Comparison of ENCODE assay signal across 8 cellular contexts in the genomic region with DNA sequence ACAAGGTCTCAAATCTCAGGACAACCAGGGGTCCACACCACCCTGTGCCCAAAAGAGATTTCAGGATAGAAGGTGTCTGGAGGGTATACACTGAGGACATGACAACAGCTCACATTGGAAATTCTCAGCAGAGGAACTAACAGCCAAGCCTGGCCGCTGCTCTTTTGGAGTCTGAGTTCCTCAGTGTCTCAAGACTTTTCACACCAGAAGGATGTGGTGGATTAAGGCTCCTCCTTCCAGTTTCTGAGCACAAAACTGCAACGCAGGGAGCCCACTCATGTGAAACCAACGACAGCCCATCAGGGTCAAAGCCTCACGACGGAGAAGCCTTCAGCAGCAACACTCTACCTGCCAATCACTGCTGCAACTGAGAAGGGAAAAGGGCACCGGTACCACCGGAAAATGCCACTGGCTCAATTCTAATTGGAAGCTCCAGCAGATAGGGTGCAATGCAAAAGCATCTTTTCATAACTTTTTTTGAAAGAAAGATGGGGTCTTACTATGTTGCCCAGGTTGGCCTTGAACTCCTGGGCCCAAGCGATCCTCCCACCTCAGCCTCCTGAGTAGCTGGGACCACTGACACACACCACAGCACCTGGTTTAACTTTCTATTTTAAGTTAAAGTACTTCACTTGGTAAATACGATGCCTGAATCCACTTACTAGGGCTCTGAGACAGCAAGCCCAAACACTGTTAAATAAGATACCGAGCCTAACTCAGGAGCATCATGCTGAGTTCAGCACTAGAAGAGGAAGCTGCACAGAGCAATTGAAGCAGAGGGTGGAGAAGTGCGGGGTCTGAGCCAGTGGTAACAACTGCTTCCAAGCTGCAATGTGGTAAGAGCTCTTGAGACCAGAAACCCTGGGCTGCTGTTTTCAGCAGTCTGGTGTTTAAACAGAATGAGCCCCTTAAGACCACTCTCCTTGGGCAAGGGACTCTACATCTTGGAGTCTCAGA. TPM values are rescaled to one million over a fixed set of nuclear protein-coding genes. Genes with fewer than 3 reads are reported as not detected.
DNase-seq lines count a peak whose midpoint lies in the region; ATAC-seq and TF ChIP-seq lines count a peak whose summit lies in the region.

No MANE protein-coding gene starts in this region.

- peak; percentile 75 to 82 for ATAC-seq in natural killer cell treated with Interleukin-12 subunit alpha and Interleukin-12 subunit beta and Interleukin-15 and Interleukin-18, amount 100 ng/mL, for 72 hours
- ATAC-seq in HG03045 (IDR thresholded peaks at IDR 0.05; ENCODE audit: unreplicated experiment), result no peak

- DNase-seq in CD14-positive monocyte (ENCODE audit: low spot score) (peak; percentile 65), GM20000 (ENCODE audit: low spot score) (peak; percentile 59), NCI-H187 (lab: John Stamatoyannopoulos, UW) (peak; percentile 37 to 68), ascending aorta (ENCODE audit: low spot score in 2 of 2) (peak in 1 of 2 donors; percentile 65), NCI-H2081 (lab: John Stamatoyannopoulos, UW) (no peak), DMS 273 treated with DMSO at 0.1 percent for 48 hours (lab: John Stamatoyannopoulos, UW) (no peak)
- peak; percentile 70 for DNase-seq in natural killer cell treated with Interleukin-12 subunit alpha and Interleukin-12 subunit beta and Interleukin-15 and Interleukin-18, amount 100 ng/mL, for 72 hours (ENCODE audit: low spot score)

- peaks cover 0 to 4% (median 0%) of the 10 kb centered on the region in 3 donors for H3K27me3 Mint-ChIP-seq in CD14-positive monocyte (ENCODE audit: low read depth in 3 of 3)
- H3K27me3 Mint-ChIP-seq in natural killer cell treated with Interleukin-12 subunit alpha and Interleukin-12 subunit beta and Interleukin-15 and Interleukin-18, amount 100 ng/mL, for 72 hours, result no peaks in the 10 kb centered on the region

- H3K27ac ChIP-seq in ascending aorta, result peak overlapping the region; percentile 12 to 24

- H3K4me1 ChIP-seq in ascending aorta, result peaks cover 19 to 59% of the 10 kb centered on the region in 2 donors

- no peaks in the 10 kb centered on the region for H3K9me3 Mint-ChIP-seq in CD14-positive monocyte
- H3K9me3 Mint-ChIP-seq in natural killer cell treated with Interleukin-12 subunit alpha and Interleukin-12 subunit beta and Interleukin-15 and Interleukin-18, amount 100 ng/mL, for 72 hours, result no peaks in the 10 kb centered on the region

- H3K36me3 ChIP-seq in ascending aorta, result no peaks in the 10 kb centered on the region

- TF ChIP-seq CTCF in CD14-positive monocyte (IDR thresholded peaks at IDR 0.05) (no peak), GM20000 (IDR thresholded peaks at IDR 0.05; ENCODE audit: extremely low read depth, missing control alignments) (no peak), ascending aorta (IDR thresholded peaks at IDR 0.05) (no peak)

- H3K4me1 Mint-ChIP-seq in CD14-positive monocyte, result peaks cover 80% of the 10 kb centered on the region
- H3K4me1 Mint-ChIP-seq in natural killer cell treated with Interleukin-12 subunit alpha and Interleukin-12 subunit beta and Interleukin-15 and Interleukin-18, amount 100 ng/mL, for 72 hours (ENCODE audit: low read depth in 2 of 2), result peaks cover 62 to 75% of the 10 kb centered on the region in 2 donors

- no peak overlapping the region for H3K4me3 ChIP-seq in ascending aorta

- peak overlapping the region; percentile 95 to 98 (median 96) for H3K27ac Mint-ChIP-seq in CD14-positive monocyte
- peak overlapping the region; percentile 96 to 97 for H3K27ac Mint-ChIP-seq in natural killer cell treated with Interleukin-12 subunit alpha and Interleukin-12 subunit beta and Interleukin-15 and Interleukin-18, amount 100 ng/mL, for 72 hours

- intact Hi-C loops in CD14-positive monocyte (cut with micrococcal nuclease), result loop anchor here in 1 of 2 donors (5.0 kb wide), 2 partner anchors 40 to 85 kb away; no protein-coding TSS in a partner anchor
- intact Hi-C loops in ascending aorta (cut with DNase I), result no loop called here

- H3K27me3 ChIP-seq in ascending aorta, result no peaks in the 10 kb centered on the region

- H3K36me3 Mint-ChIP-seq in CD14-positive monocyte, result peaks cover 28 to 55% of the 10 kb centered on the region in 2 donors
- H3K36me3 Mint-ChIP-seq in natural killer cell treated with Interleukin-12 subunit alpha and Interleukin-12 subunit beta and Interleukin-15 and Interleukin-18, amount 100 ng/mL, for 72 hours, result no peaks in the 10 kb centered on the region

- no peaks in the 10 kb centered on the region for H3K9me3 ChIP-seq in ascending aorta

- H3K4me3 Mint-ChIP-seq in CD14-positive monocyte, result peak overlapping the region; percentile 74 to 91
- H3K4me3 Mint-ChIP-seq in natural killer cell treated with Interleukin-12 subunit alpha and Interleukin-12 subunit beta and Interleukin-15 and Interleukin-18, amount 100 ng/mL, for 72 hours, result peak overlapping the region; percentile 82

RNA-seq across cellular contexts. Expression of a gene that starts 7.8 kb away (rescaled TPM):
- 100 to 1,000 TPM; 407 to 504 TPM for polyA plus RNA-seq in CD14-positive monocyte
- total RNA-seq in ascending aorta, result 102 TPM
- 100 to 1,000 TPM; 270 to 359 TPM for total RNA-seq in natural killer cell treated with Interleukin-12 subunit alpha and Interleukin-12 subunit beta and Interleukin-15 and Interleukin-18, amount 100 ng/mL, for 72 hours

Comparison
In these comparisons a context has a peak if more than half of its experiments do, and no peak if none do; other contexts are left out.
1. DNase-seq: peak in CD14-positive monocyte (single experiment), GM20000 (single experiment), NCI-H187 (2 of 2) and natural killer cell treated with Interleukin-12 subunit alpha and Interleukin-12 subunit beta and Interleukin-15 and Interleukin-18, amount 100 ng/mL, for 72 hours (single experiment); none in NCI-H2081 (0 of 2) and DMS 273 treated with DMSO at 0.1 percent for 48 hours (single experiment).